26 cellular contexts compared by ENCODE assay signal in the genomic region with DNA sequence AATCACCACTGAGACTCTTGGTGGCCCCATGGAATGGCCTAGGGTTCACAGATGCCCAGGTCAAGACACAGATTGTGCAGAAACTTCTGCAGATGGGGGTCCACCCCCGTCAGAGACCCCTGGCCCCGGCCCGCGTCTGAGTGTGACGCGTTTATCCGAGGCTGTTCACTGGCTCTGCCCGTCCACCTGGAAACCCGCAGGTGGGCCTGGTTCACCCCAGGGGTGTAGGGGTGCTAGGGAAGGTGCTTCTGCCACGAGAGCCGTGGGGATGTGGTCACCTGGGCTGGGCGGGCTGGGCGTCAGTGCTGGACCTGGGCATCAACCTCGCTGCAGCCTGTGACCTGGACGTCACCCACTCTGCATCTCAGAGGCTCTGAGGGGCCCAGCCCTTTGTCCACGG. TPM values are rescaled to one million over a fixed set of nuclear protein-coding genes. Genes with fewer than 3 reads are reported as not detected.
A peak's percentile ranks its signal among the peaks of the same experiment; 100 is the strongest.
DNase-seq lines count a peak whose midpoint lies in the region; ATAC-seq lines count a peak whose summit lies in the region.
"Had no signal": no experiment of that assay in that cellular context is flagged by ENCODE, and none has a peak within 500 bp of the region (broad histone marks: within the 10 kb centered on the region; RNA-seq: fewer than 3 reads in every experiment).

No MANE protein-coding gene starts in this region.

- WGBS in neuronal stem cell (ENCODE audit: extremely low coverage in 2 of 2, insufficient read length in 2 of 2, insufficient replicate concordance in 1 of 2), 2 donors: no CpG with 5 or more reads among the region's 16 CpGs

- H3K4ac ChIP-seq in neuronal stem cell (ENCODE audit: low read length): no peak overlapping the region

- POLR2A ChIA-PET in activated CD8-positive, alpha-beta T cell treated with anti-CD3 and anti-CD28 coated beads, Interleukin-2, amount 10 ng/mL, durations not matched to agents 7 days and 5 days (lab: Charles Lee): no interaction called here

- H3K9me3 ChIP-seq in BLaER1 (no peaks in the 10 kb centered on the region), neuronal stem cell (replicated peaks in 1 of 2; ENCODE audit: control insufficient read depth in 2 of 2, insufficient read depth in 1 of 2, low read depth in 1 of 2, low read length in 2 of 2) (no peaks in the 10 kb centered on the region)
- H3K9me3 ChIP-seq in BLaER1 treated with 17β-estradiol and CSF1 and Interleukin-3, amounts not matched to agents 10 nM and 100 nM (replicated peaks in 1 of 11): no peaks in the 10 kb centered on the region
- H3K9me3 ChIP-seq: BE2C had no signal

- no peaks in the 10 kb centered on the region for H3K36me3 Mint-ChIP-seq in activated CD8-positive, alpha-beta T cell treated with anti-CD3 and anti-CD28 coated beads, Interleukin-2, amount 10 ng/mL, durations not matched to agents 7 days and 5 days (ENCODE audit: low read depth)
- H3K36me3 Mint-ChIP-seq in natural killer cell treated with Interleukin-12 subunit alpha and Interleukin-12 subunit beta and Interleukin-15 and Interleukin-18, amount 100 ng/mL, for 72 hours: no peaks in the 10 kb centered on the region
- H3K36me3 Mint-ChIP-seq: CD14-positive monocyte; CD4-positive, alpha-beta memory T cell; CD4-positive, CD25-positive, alpha-beta regulatory T cell; CD8-positive, alpha-beta memory T cell had no signal

- no peak overlapping the region for H2BK120ac ChIP-seq in neuronal stem cell (ENCODE audit: low read depth, low read length)

- no peak overlapping the region for H2BK12ac ChIP-seq in neuronal stem cell (ENCODE audit: low read length)

- H3K23ac ChIP-seq in neuronal stem cell (ENCODE audit: low read depth, low read length, poor library complexity): no peak overlapping the region

- H4K91ac ChIP-seq in neuronal stem cell (ENCODE audit: low read depth, low read length, poor library complexity): no peak overlapping the region

- peaks cover 10% of the 10 kb centered on the region for H3K27me3 Mint-ChIP-seq in activated CD8-positive, alpha-beta T cell treated with anti-CD3 and anti-CD28 coated beads, Interleukin-2, amount 10 ng/mL, durations not matched to agents 7 days and 5 days (ENCODE audit: low read depth)
- H3K27me3 Mint-ChIP-seq in natural killer cell treated with Interleukin-12 subunit alpha and Interleukin-12 subunit beta and Interleukin-15 and Interleukin-18, amount 100 ng/mL, for 72 hours: peaks cover 0 to 5% of the 10 kb centered on the region in 2 donors
- H3K27me3 Mint-ChIP-seq: CD4-positive, CD25-positive, alpha-beta regulatory T cell had no signal

- no peaks in the 10 kb centered on the region for H3K9me3 Mint-ChIP-seq in activated CD8-positive, alpha-beta T cell treated with anti-CD3 and anti-CD28 coated beads, Interleukin-2, amount 10 ng/mL, durations not matched to agents 7 days and 5 days (ENCODE audit: insufficient read depth)
- no peaks in the 10 kb centered on the region for H3K9me3 Mint-ChIP-seq in natural killer cell treated with Interleukin-12 subunit alpha and Interleukin-12 subunit beta and Interleukin-15 and Interleukin-18, amount 100 ng/mL, for 72 hours
- H3K9me3 Mint-ChIP-seq: CD4-positive, alpha-beta memory T cell; CD4-positive, CD25-positive, alpha-beta regulatory T cell; CD8-positive, alpha-beta memory T cell had no signal

- peaks cover 78% of the 10 kb centered on the region for H3K4me1 ChIP-seq in BLaER1
- peaks cover 48 to 80% (median 73%) of the 10 kb centered on the region in 10 experiments for H3K4me1 ChIP-seq in BLaER1 treated with 17β-estradiol and CSF1 and Interleukin-3, amounts not matched to agents 10 nM and 100 nM
- peaks cover 0 to 8% of the 10 kb centered on the region in 2 donors for H3K4me1 ChIP-seq in neuronal stem cell (ENCODE audit: control insufficient read depth in 2 of 2, insufficient read depth in 1 of 2, low read depth in 1 of 2, low read length in 2 of 2)
- H3K4me1 ChIP-seq: BE2C had no signal

- CTCF ChIA-PET in activated CD8-positive, alpha-beta T cell treated with anti-CD3 and anti-CD28 coated beads, Interleukin-2, amount 10 ng/mL, durations not matched to agents 7 days and 5 days (lab: Charles Lee): no interaction called here

- H3K27ac ChIP-seq in BLaER1 (no peak overlapping the region), neuronal stem cell (replicated peaks; ENCODE audit: low read length) (no peak overlapping the region)
- no peak overlapping the region for H3K27ac ChIP-seq in BLaER1 treated with 17β-estradiol and CSF1 and Interleukin-3, amounts not matched to agents 10 nM and 100 nM

- H3K4me1 Mint-ChIP-seq in activated CD8-positive, alpha-beta T cell treated with anti-CD3 and anti-CD28 coated beads, Interleukin-2, amount 10 ng/mL, durations not matched to agents 7 days and 5 days (ENCODE audit: low read depth): peaks cover 13% of the 10 kb centered on the region
- no peaks in the 10 kb centered on the region for H3K4me1 Mint-ChIP-seq in natural killer cell treated with Interleukin-12 subunit alpha and Interleukin-12 subunit beta and Interleukin-15 and Interleukin-18, amount 100 ng/mL, for 72 hours (ENCODE audit: low read depth in 2 of 2)
- H3K4me1 Mint-ChIP-seq: CD14-positive monocyte; CD4-positive, alpha-beta memory T cell; CD8-positive, alpha-beta memory T cell had no signal

- no peaks in the 10 kb centered on the region for H3K36me3 ChIP-seq in BLaER1
- H3K36me3 ChIP-seq in BLaER1 treated with 17β-estradiol and CSF1 and Interleukin-3, amounts not matched to agents 10 nM and 100 nM: no peaks in the 10 kb centered on the region
- H3K36me3 ChIP-seq in neuronal stem cell (replicated peaks in 1 of 2; ENCODE audit: control insufficient read depth in 2 of 2, insufficient read depth in 2 of 2, low read length in 2 of 2): no peaks in the 10 kb centered on the region
- H3K36me3 ChIP-seq: BE2C had no signal

- H3K9ac ChIP-seq in BLaER1: no peak overlapping the region
- 0 out of 22 replicates have a peak overlapping the region, but pooled peaks of 1 of the 11 experiments have one; percentile 13 for H3K9ac ChIP-seq in BLaER1 treated with 17β-estradiol and CSF1 and Interleukin-3, amounts not matched to agents 10 nM and 100 nM
- no peak overlapping the region for H3K9ac ChIP-seq in neuronal stem cell (ENCODE audit: low read depth, low read length, poor library complexity)

- H3K4me3 Mint-ChIP-seq in activated CD8-positive, alpha-beta T cell treated with anti-CD3 and anti-CD28 coated beads, Interleukin-2, amount 10 ng/mL, durations not matched to agents 7 days and 5 days: no peak overlapping the region
- H3K4me3 Mint-ChIP-seq in natural killer cell treated with Interleukin-12 subunit alpha and Interleukin-12 subunit beta and Interleukin-15 and Interleukin-18, amount 100 ng/mL, for 72 hours: no peak overlapping the region
- H3K4me3 Mint-ChIP-seq: CD14-positive monocyte; CD4-positive, alpha-beta memory T cell; CD4-positive, CD25-positive, alpha-beta regulatory T cell; CD8-positive, alpha-beta memory T cell had no signal

- no peak overlapping the region for H3K27ac Mint-ChIP-seq in activated CD8-positive, alpha-beta T cell treated with anti-CD3 and anti-CD28 coated beads, Interleukin-2, amount 10 ng/mL, durations not matched to agents 7 days and 5 days
- no peak overlapping the region for H3K27ac Mint-ChIP-seq in natural killer cell treated with Interleukin-12 subunit alpha and Interleukin-12 subunit beta and Interleukin-15 and Interleukin-18, amount 100 ng/mL, for 72 hours
- H3K27ac Mint-ChIP-seq: CD14-positive monocyte; CD4-positive, alpha-beta memory T cell; CD4-positive, CD25-positive, alpha-beta regulatory T cell; CD8-positive, alpha-beta memory T cell had no signal

- H3K18ac ChIP-seq in neuronal stem cell (ENCODE audit: low read length): peak overlapping the region; percentile 0

- peak overlapping the region; percentile 96 for H3K4me2 ChIP-seq in BLaER1
- H3K4me2 ChIP-seq in BLaER1 treated with 17β-estradiol and CSF1 and Interleukin-3, amounts not matched to agents 10 nM and 100 nM: peak overlapping the region in 9 of 11 experiments; percentile 64 to 97 (median 87); a peak in 16 of 22 replicates
- H3K4me2 ChIP-seq in neuronal stem cell (ENCODE audit: insufficient read depth, low read length, poor library complexity, severe bottlenecking): no peak overlapping the region

- H2BK15ac ChIP-seq in neuronal stem cell (ENCODE audit: low read length): no peak overlapping the region

- no peak for ATAC-seq in activated CD8-positive, alpha-beta T cell treated with anti-CD3 and anti-CD28 coated beads, Interleukin-2, amount 10 ng/mL, durations not matched to agents 7 days and 5 days
- ATAC-seq in natural killer cell treated with Interleukin-12 subunit alpha and Interleukin-12 subunit beta and Interleukin-15 and Interleukin-18, amount 100 ng/mL, for 72 hours: no peak
- ATAC-seq: GM12878 had no signal

- peak overlapping the region; percentile 40 for H2AK5ac ChIP-seq in neuronal stem cell (ENCODE audit: low read depth, low read length)

- DNase-seq in neuronal stem cell (ENCODE audit: low spot score): no peak
- DNase-seq in activated CD8-positive, alpha-beta T cell treated with anti-CD3 and anti-CD28 coated beads, Interleukin-2, amount 10 ng/mL, durations not matched to agents 7 days and 5 days: no peak
- DNase-seq in natural killer cell treated with Interleukin-12 subunit alpha and Interleukin-12 subunit beta and Interleukin-15 and Interleukin-18, amount 100 ng/mL, for 72 hours (ENCODE audit: low spot score): no peak
- DNase-seq in activated naive CD4-positive, alpha-beta T cell treated with anti-CD3 and anti-CD28 coated beads, Interleukin-2, amount 50 U/mL, for 16 hours: no peak
- DNase-seq: 8988T; ACHN; BE2C; C1 segment of cervical spinal cord; CD4-positive, alpha-beta memory T cell; CD4-positive, CD25-positive, alpha-beta regulatory T cell; CD8-positive, alpha-beta memory T cell; COR-L47; DMS 273 treated with DMSO at 0.1 percent for 48 hours; DMS153; DMS53; DMS79; DND-41; EL; GDM1 had no signal

- no peaks in the 10 kb centered on the region for H3K79me1 ChIP-seq in neuronal stem cell (ENCODE audit: low read depth, low read length)

- peaks cover 14% of the 10 kb centered on the region; the same call in 1 of the 2 replicates for H4K20me1 ChIP-seq in BLaER1
- H4K20me1 ChIP-seq in BLaER1 treated with 17β-estradiol and CSF1 and Interleukin-3, amounts not matched to agents 10 nM and 100 nM: peaks cover 0 to 36% (median 11%) of the 10 kb centered on the region in 11 experiments; a peak in 11 of 22 replicates

- H3K4me3 ChIP-seq in BLaER1 (no peak overlapping the region), neuronal stem cell (ENCODE audit: low read length in 2 of 2) (no peak overlapping the region)
- no peak overlapping the region for H3K4me3 ChIP-seq in BLaER1 treated with 17β-estradiol and CSF1 and Interleukin-3, amounts not matched to agents 10 nM and 100 nM
- H3K4me3 ChIP-seq: GM12878 had no signal

- H2BK5ac ChIP-seq in neuronal stem cell (ENCODE audit: low read length): no peak overlapping the region

- no peak overlapping the region for H2AFZ ChIP-seq in neuronal stem cell (ENCODE audit: low read length)

- H3K14ac ChIP-seq in neuronal stem cell (ENCODE audit: low read length): no peak overlapping the region

- no peak overlapping the region for H4K8ac ChIP-seq in neuronal stem cell (ENCODE audit: low read depth, low read length)

- H3K27me3 ChIP-seq in BLaER1: 0 out of 2 replicates have a peak, but pooled peaks cover 9% of the 10 kb centered on the region
- peaks cover 0 to 49% (median 7%) of the 10 kb centered on the region in 11 experiments; a peak in 12 of 22 replicates for H3K27me3 ChIP-seq in BLaER1 treated with 17β-estradiol and CSF1 and Interleukin-3, amounts not matched to agents 10 nM and 100 nM
- peaks cover 0 to 47% (median 0%) of the 10 kb centered on the region in 3 experiments for H3K27me3 ChIP-seq in neuronal stem cell (ENCODE audit: control insufficient read depth in 3 of 3, insufficient read depth in 3 of 3, low read depth in 1 of 3, low read length in 3 of 3)
- H3K27me3 ChIP-seq: BE2C had no signal

RNA-seq across cellular contexts. Expression of gene GATA5, which starts 39.5 kb away (rescaled TPM):
- 0.08 TPM for polyA plus RNA-seq in neuronal stem cell (2013, experiment 1 of 2)
- 0.11 TPM for polyA plus RNA-seq in neuronal stem cell (2013, experiment 2 of 2)
- total RNA-seq in activated CD8-positive, alpha-beta T cell treated with anti-CD3 and anti-CD28 coated beads, Interleukin-2, amount 10 ng/mL, durations not matched to agents 7 days and 5 days: not detected
- total RNA-seq in natural killer cell treated with Interleukin-12 subunit alpha and Interleukin-12 subunit beta and Interleukin-15 and Interleukin-18, amount 100 ng/mL, for 72 hours: not detected
- total RNA-seq: A673; CD4-positive, alpha-beta memory T cell; CD4-positive, CD25-positive, alpha-beta regulatory T cell; CD8-positive, alpha-beta memory T cell; Daoy; GM12878 had no signal
- polyA plus RNA-seq: AG04450; CD14-positive monocyte; CD4-positive, alpha-beta memory T cell; CD4-positive, CD25-positive, alpha-beta regulatory T cell; CD8-positive, alpha-beta memory T cell; GM12878 had no signal
